In genomic region chr4:15231265-15232091, GRCh38 we compare ENCODE assay signal across 8 cellular contexts.
A peak's percentile ranks its signal among the peaks of the same experiment; 100 is the strongest.
DNase-seq lines count a peak whose midpoint lies in the region; ATAC-seq, FAIRE-seq and TF ChIP-seq lines count a peak whose summit lies in the region.

No MANE protein-coding gene starts in this region.

- POLR2A ChIA-PET in PC-9 (lab: Charles Lee; ENCODE audit: unreplicated experiment) = no interaction called here

- no peaks in the 10 kb centered on the region for H3K36me3 Mint-ChIP-seq in activated T-cell treated with anti-CD3 and anti-CD28 coated beads, Interleukin-2, amount 50 U/mL, for 4 hours (ENCODE audit: insufficient read depth)
- no peaks in the 10 kb centered on the region for H3K36me3 Mint-ChIP-seq in neural progenitor cell

- H3K79me2 ChIP-seq in PC-9 (ENCODE audit: low read depth) (no peaks in the 10 kb centered on the region), neural progenitor cell (ENCODE audit: low read depth) (no peaks in the 10 kb centered on the region)

- H3F3A ChIP-seq in PC-9 (ENCODE audit: insufficient read depth, low read depth) = no peaks in the 10 kb centered on the region
- no peaks in the 10 kb centered on the region for H3F3A ChIP-seq in neural progenitor cell (ENCODE audit: low read depth)

- no peaks in the 10 kb centered on the region for H3K9me2 ChIP-seq in PC-9 (ENCODE audit: insufficient read depth)

- no peak overlapping the region for H3K9ac ChIP-seq in neural progenitor cell

- no peak overlapping the region for H3K27ac Mint-ChIP-seq in neural progenitor cell

- no peak overlapping the region for H3K27ac ChIP-seq in PC-9
- no peak overlapping the region for H3K27ac ChIP-seq in neural progenitor cell

- H3K9me3 Mint-ChIP-seq in activated T-cell treated with anti-CD3 and anti-CD28 coated beads, Interleukin-2, amount 50 U/mL, for 4 hours = no peaks in the 10 kb centered on the region
- no peaks in the 10 kb centered on the region for H3K9me3 Mint-ChIP-seq in neural progenitor cell

- intact Hi-C loops in PC-9 (cut with micrococcal nuclease; ENCODE audit: unreplicated experiment) = loop anchor here (1.0 to 10.0 kb wide), 3 partner anchors 165 to 423 kb away; partner anchors contain the start of gene FBXL5

- H3K4me1 Mint-ChIP-seq in activated T-cell treated with anti-CD3 and anti-CD28 coated beads, Interleukin-2, amount 50 U/mL, for 4 hours (ENCODE audit: low read depth) = peaks cover 25% of the 10 kb centered on the region
- peaks cover 7% of the 10 kb centered on the region for H3K4me1 Mint-ChIP-seq in neural progenitor cell

- FAIRE-seq in D721Med (lab: Jason Lieb, UNC) = peak; percentile 6

- DNase-seq in D721Med (ENCODE audit: insufficient read length, low spot score) (no peak), GM20000 (ENCODE audit: low spot score) (peak; percentile 65), HPDE6-E6E7 (ENCODE audit: extremely low spot score) (peak; percentile 31), PC-9 (peak in 1 of 2 experiments; percentile 61), fibroblast of peridontal ligament (ENCODE audit: extremely low read depth) (peak; percentile 97), neural progenitor cell (ENCODE audit: low spot score) (peak; percentile 86), stromal cell of bone marrow (ENCODE audit: low read depth) (peak; percentile 89)
- DNase-seq in activated T-cell treated with anti-CD3 and anti-CD28 coated beads, Interleukin-2, amount 50 U/mL, for 4 hours = peak; percentile 69

- H4K20me1 ChIP-seq in PC-9 (ENCODE audit: insufficient read depth) (no peaks in the 10 kb centered on the region), neural progenitor cell (ENCODE audit: low read depth) (no peaks in the 10 kb centered on the region)

- BruUV-seq in PC-9 (replicated peaks; lab: Mats Ljungman, UMichigan) = no TSS peak

- no peak overlapping the region for H3K4me3 Mint-ChIP-seq in activated T-cell treated with anti-CD3 and anti-CD28 coated beads, Interleukin-2, amount 50 U/mL, for 4 hours
- H3K4me3 Mint-ChIP-seq in neural progenitor cell = no peak overlapping the region

- no peaks in the 10 kb centered on the region for H3K27me3 ChIP-seq in PC-9 (ENCODE audit: insufficient read depth, low read depth)
- no peaks in the 10 kb centered on the region for H3K27me3 ChIP-seq in neural progenitor cell

- H3K27me3 Mint-ChIP-seq in activated T-cell treated with anti-CD3 and anti-CD28 coated beads, Interleukin-2, amount 50 U/mL, for 4 hours (ENCODE audit: low read depth) = no peaks in the 10 kb centered on the region
- H3K27me3 Mint-ChIP-seq in neural progenitor cell (ENCODE audit: insufficient read depth, low read depth) = peaks cover 5% of the 10 kb centered on the region

- peak; percentile 73 for TF ChIP-seq CTCF in D721Med (IDR thresholded peaks at IDR 0.05; ENCODE audit: insufficient read depth, missing control alignments)
- peak; percentile 70 for TF ChIP-seq CTCF in GM20000 (IDR thresholded peaks at IDR 0.05; ENCODE audit: extremely low read depth, missing control alignments)
- TF ChIP-seq CTCF in PC-9 (conservative IDR thresholded peaks at IDR 0.05) = peak; percentile 73
- TF ChIP-seq CTCF in neural progenitor cell (IDR thresholded peaks at IDR 0.05) = peak; percentile 86

- H3K4me1 ChIP-seq in PC-9 (replicated peaks; ENCODE audit: insufficient read depth) = no peaks in the 10 kb centered on the region
- peaks cover 10% of the 10 kb centered on the region for H3K4me1 ChIP-seq in neural progenitor cell

- H3K4me3 ChIP-seq in PC-9 = no peak overlapping the region
- no peak overlapping the region for H3K4me3 ChIP-seq in neural progenitor cell

- ATAC-seq in activated T-cell treated with anti-CD3 and anti-CD28 coated beads, Interleukin-2, amount 50 U/mL, for 4 hours = peak; percentile 74 to 78

- no peak overlapping the region for H2AFZ ChIP-seq in PC-9
- no peak overlapping the region for H2AFZ ChIP-seq in neural progenitor cell (replicated peaks)

- no peak overlapping the region for H3K4me2 ChIP-seq in PC-9
- H3K4me2 ChIP-seq in neural progenitor cell = no peak overlapping the region

- CTCF ChIA-PET in PC-9 (lab: Charles Lee) = no interaction called here

- no peaks in the 10 kb centered on the region for H3K36me3 ChIP-seq in PC-9 (ENCODE audit: low read depth)
- no peaks in the 10 kb centered on the region for H3K36me3 ChIP-seq in neural progenitor cell

- no peaks in the 10 kb centered on the region for H3K9me3 ChIP-seq in PC-9 (ENCODE audit: insufficient read depth, low read depth)
- H3K9me3 ChIP-seq in neural progenitor cell (ENCODE audit: low read depth) = no peaks in the 10 kb centered on the region
